In genomic region chr18:73812423-73812822, GRCh38 we compare ENCODE assay signal across 28 cellular contexts.
"Had no signal": no experiment of that assay in that cellular context is flagged by ENCODE, and none has a peak within 500 bp of the region (broad histone marks: within the 10 kb centered on the region; RNA-seq: fewer than 3 reads in every experiment).

No MANE protein-coding gene starts in this region.

- H3K4me1 ChIP-seq: pancreas, psoas muscle, right lobe of liver, sigmoid colon, stomach, tibial artery, transverse colon, upper lobe of right lung, uterus had no signal

- H3K4me3 ChIP-seq: pancreas, psoas muscle, right lobe of liver, sigmoid colon, stomach, tibial artery, transverse colon, upper lobe of right lung, uterus had no signal

- H3K27ac ChIP-seq: neutrophil, pancreas, psoas muscle, right lobe of liver, sigmoid colon, stomach, tibial artery, transverse colon, upper lobe of right lung, uterus had no signal

- H3K27me3 ChIP-seq: neutrophil, pancreas, right lobe of liver, sigmoid colon, stomach, tibial artery, transverse colon, upper lobe of right lung, uterus had no signal

- FAIRE-seq: pancreas, small intestine had no signal

- H3K27me3 Mint-ChIP-seq: natural killer cell treated with Interleukin-12 subunit alpha and Interleukin-12 subunit beta and Interleukin-15 and Interleukin-18, amount 100 ng/mL, for 72 hours; progenitor cell of endocrine pancreas had no signal

- H3K9me3 Mint-ChIP-seq: stimulated activated effector memory CD8-positive, alpha-beta T cell treated with anti-CD3 and anti-CD28 coated beads, Interleukin-12 subunit alpha, Interleukin-12 subunit beta, amount 100 ng/mL, for 72 hours had no signal

- H3K4me1 Mint-ChIP-seq: naive thymus-derived CD8-positive, alpha-beta T cell; nephron progenitor cell; neural crest cell; stimulated activated effector memory CD8-positive, alpha-beta T cell treated with anti-CD3 and anti-CD28 coated beads, Interleukin-12 subunit alpha, Interleukin-12 subunit beta, amount 100 ng/mL, for 72 hours; stimulated activated naive B cell treated with anti-CD40 and anti-IgM and Interleukin-4, amounts not matched to agents 10 μg/mL and 1 μg/mL and 100 μg/mL, for 72 hours had no signal

- H3K27ac Mint-ChIP-seq: natural killer cell treated with Interleukin-12 subunit alpha and Interleukin-12 subunit beta and Interleukin-15 and Interleukin-18, amount 100 ng/mL, for 72 hours; nephron progenitor cell; progenitor cell of endocrine pancreas; stimulated activated effector memory CD8-positive, alpha-beta T cell treated with anti-CD3 and anti-CD28 coated beads, Interleukin-12 subunit alpha, Interleukin-12 subunit beta, amount 100 ng/mL, for 72 hours; stimulated activated naive B cell treated with anti-CD40 and anti-IgM and Interleukin-4, amounts not matched to agents 10 μg/mL and 1 μg/mL and 100 μg/mL, for 72 hours; stimulated activated naive CD8-positive, alpha-beta T cell treated with anti-CD3 and anti-CD28 coated beads, Interleukin-15, Interleukin-2, amounts not matched to agents 100 ng/mL and 50 ng/mL, for 24 hours; type B pancreatic cell had no signal

- H3K36me3 Mint-ChIP-seq: naive thymus-derived CD8-positive, alpha-beta T cell; natural killer cell treated with Interleukin-12 subunit alpha and Interleukin-12 subunit beta and Interleukin-15 and Interleukin-18, amount 100 ng/mL, for 72 hours; stimulated activated effector memory CD8-positive, alpha-beta T cell treated with anti-CD3 and anti-CD28 coated beads, Interleukin-12 subunit alpha, Interleukin-12 subunit beta, amount 100 ng/mL, for 72 hours; stimulated activated naive B cell treated with anti-CD40 and anti-IgM and Interleukin-4, amounts not matched to agents 10 μg/mL and 1 μg/mL and 100 μg/mL, for 72 hours; type B pancreatic cell had no signal

- DNase-seq: naive thymus-derived CD8-positive, alpha-beta T cell; nephron progenitor cell; nucleus accumbens; pancreas; posterior cingulate gyrus; psoas muscle; right cardiac atrium; right lobe of liver; sigmoid colon; small intestine; stimulated activated CD4-positive, alpha-beta T cell treated with anti-CD3 and anti-CD28 coated beads, Interleukin-15, amount 100 ng/mL, for 24 hours; stimulated activated CD4-positive, alpha-beta T cell treated with anti-CD3 and anti-CD28 coated beads, Interleukin-2, amount 100 ng/mL, for 24 hours; stimulated activated CD4-positive, alpha-beta T cell treated with anti-CD3 and anti-CD28 coated beads, Interleukin-2, amount 100 ng/mL, for 48 hours; stimulated activated CD4-positive, alpha-beta T cell treated with anti-CD3 and anti-CD28 coated beads, Interleukin-4, amount 100 ng/mL, for 24 hours; stimulated activated naive B cell treated with anti-CD40 and anti-IgM and Interleukin-4, amounts not matched to agents 10 μg/mL and 1 μg/mL and 100 μg/mL, for 72 hours; stimulated activated naive CD4-positive, alpha-beta T cell treated with Interleukin-2 at 50 U/mL for 16 hours; stomach; tibial artery; transverse colon; upper lobe of right lung; uterus had no signal

- H3K4me3 Mint-ChIP-seq: naive thymus-derived CD8-positive, alpha-beta T cell; natural killer cell treated with Interleukin-12 subunit alpha and Interleukin-12 subunit beta and Interleukin-15 and Interleukin-18, amount 100 ng/mL, for 72 hours; nephron progenitor cell; neural crest cell; stimulated activated effector memory CD8-positive, alpha-beta T cell treated with anti-CD3 and anti-CD28 coated beads, Interleukin-12 subunit alpha, Interleukin-12 subunit beta, amount 100 ng/mL, for 72 hours; stimulated activated naive B cell treated with anti-CD40 and anti-IgM and Interleukin-4, amounts not matched to agents 10 μg/mL and 1 μg/mL and 100 μg/mL, for 72 hours; stimulated activated naive CD8-positive, alpha-beta T cell treated with anti-CD3 and anti-CD28 coated beads, Interleukin-15, Interleukin-2, amounts not matched to agents 100 ng/mL and 50 ng/mL, for 24 hours; type B pancreatic cell had no signal

- ATAC-seq: naive thymus-derived CD8-positive, alpha-beta T cell; natural killer cell treated with Interleukin-12 subunit alpha and Interleukin-12 subunit beta and Interleukin-15 and Interleukin-18, amount 100 ng/mL, for 72 hours; pancreas; psoas muscle; right cardiac atrium; right lobe of liver; stimulated activated effector memory CD8-positive, alpha-beta T cell treated with anti-CD3 and anti-CD28 coated beads, Interleukin-12 subunit alpha, Interleukin-12 subunit beta, amount 100 ng/mL, for 72 hours; stimulated activated naive B cell treated with anti-CD40 and anti-IgM and Interleukin-4, amounts not matched to agents 10 μg/mL and 1 μg/mL and 100 μg/mL, for 72 hours; upper lobe of right lung had no signal

- H3K36me3 ChIP-seq: neutrophil, pancreas, right lobe of liver, sigmoid colon, stomach, tibial artery, transverse colon, upper lobe of right lung, uterus had no signal

- H3K9me3 ChIP-seq: neutrophil, right lobe of liver, sigmoid colon, tibial artery, transverse colon, upper lobe of right lung, uterus had no signal
